Comparison of ENCODE assay signal across 12 cellular contexts in genomic region chr1:169694304-169694703, GRCh38. TPM values are rescaled to one million over a fixed set of nuclear protein-coding genes. Genes with fewer than 3 reads are reported as not detected.
A peak's percentile ranks its signal among the peaks of the same experiment; 100 is the strongest.
DNase-seq lines count a peak whose midpoint lies in the region; ATAC-seq and FAIRE-seq lines count a peak whose summit lies in the region.
"Had no signal": no experiment of that assay in that cellular context is flagged by ENCODE, and none has a peak within 500 bp of the region (broad histone marks: within the 10 kb centered on the region; RNA-seq: fewer than 3 reads in every experiment).

No MANE protein-coding gene starts in this region.

- H3K9me3 Mint-ChIP-seq in activated T-cell treated with anti-CD3 and anti-CD28 coated beads, Interleukin-2, amount 50 U/mL, for 24 hours = no peaks in the 10 kb centered on the region
- H3K9me3 Mint-ChIP-seq: HFFc6 had no signal

- peak overlapping the region; percentile 96 for H3K27ac Mint-ChIP-seq in activated T-cell treated with anti-CD3 and anti-CD28 coated beads, Interleukin-2, amount 50 U/mL, for 24 hours
- H3K27ac Mint-ChIP-seq: HFFc6 had no signal

- H3K4me1 ChIP-seq in small intestine (ENCODE audit: control insufficient read depth in 2 of 2, insufficient read depth in 1 of 2, low read depth in 1 of 2, low read length in 1 of 2) = no peaks in the 10 kb centered on the region

- no peaks in the 10 kb centered on the region for H3K9me3 ChIP-seq in small intestine (ENCODE audit: control insufficient read depth, low read depth)

- no peaks in the 10 kb centered on the region for H3K27me3 ChIP-seq in small intestine (ENCODE audit: control insufficient read depth in 2 of 2, insufficient read depth in 2 of 2, low read length in 2 of 2)

- H3K27me3 Mint-ChIP-seq in activated T-cell treated with anti-CD3 and anti-CD28 coated beads, Interleukin-2, amount 50 U/mL, for 24 hours = no peaks in the 10 kb centered on the region

- no peak overlapping the region for H3K4me3 ChIP-seq in small intestine (ENCODE audit: low read depth in 1 of 2, low read length in 2 of 2)

- 32 to 48% (median 33%) methylated on average over 3 of the region's 3 CpGs for WGBS in small intestine, 3 donors

- peak overlapping the region; percentile 22 for H3K4me3 Mint-ChIP-seq in activated T-cell treated with anti-CD3 and anti-CD28 coated beads, Interleukin-2, amount 50 U/mL, for 24 hours
- H3K4me3 Mint-ChIP-seq: HFFc6 had no signal

- no peak for FAIRE-seq in small intestine (lab: Jason Lieb, UNC)

- DNase-seq in activated T-cell treated with anti-CD3 and anti-CD28 coated beads, Interleukin-2, amount 50 U/mL, for 24 hours = no peak
- no peak for DNase-seq in activated T-cell treated with anti-CD3 and anti-CD28 coated beads, Interleukin-2, amount 50 U/mL, for 1 hour
- DNase-seq in T-helper 2 cell = peak in 3 of 5 experiments; percentile 29 to 96 (median 75)
- peak; percentile 5 for DNase-seq in small intestine
- DNase-seq in effector CD8-positive, alpha-beta T cell (lab: John Stamatoyannopoulos, UW) = no peak
- DNase-seq in putamen (ENCODE audit: low spot score) = no peak
- DNase-seq: HFFc6, NCI-H446 treated with DMSO at 0.1 percent for 48 hours had no signal

- no peak overlapping the region for H3K27ac ChIP-seq in small intestine (ENCODE audit: low read depth in 1 of 2, low read length in 1 of 2)

- ATAC-seq in HG02981 (IDR thresholded peaks at IDR 0.05; ENCODE audit: unreplicated experiment) (peak; percentile 35), HG03280 (IDR thresholded peaks at IDR 0.05; ENCODE audit: unreplicated experiment) (no peak)

- H3K4me1 Mint-ChIP-seq in activated T-cell treated with anti-CD3 and anti-CD28 coated beads, Interleukin-2, amount 50 U/mL, for 24 hours (ENCODE audit: low read depth) = peaks cover 97% of the 10 kb centered on the region

- H3K36me3 ChIP-seq in small intestine (ENCODE audit: control insufficient read depth in 2 of 2, insufficient read depth in 2 of 2, low read length in 2 of 2) = no peaks in the 10 kb centered on the region

- peaks cover 78% of the 10 kb centered on the region for H3K36me3 Mint-ChIP-seq in activated T-cell treated with anti-CD3 and anti-CD28 coated beads, Interleukin-2, amount 50 U/mL, for 24 hours (ENCODE audit: low read depth)

RNA-seq across cellular contexts. Expression of gene SELL, which starts 17.1 kb away (rescaled TPM):
- polyA plus RNA-seq in small intestine = 1 to 10 TPM; 1.1 to 1.6 (median 1.6) TPM

RNA-seq across cellular contexts. Expression of gene SELE, which starts 39.6 kb away (rescaled TPM):
- 1 to 10 TPM in 1 of 3 donors, under 1 TPM in 2; 0.22 to 3.1 (median 0.27) TPM for polyA plus RNA-seq in small intestine
- polyA plus RNA-seq: AG04450, fibroblast of lung had no signal

Comparison
In these comparisons a context has a peak if more than half of its experiments do, and no peak if none do; other contexts are left out.
1. DNase-seq: peak in T-helper 2 cell (3 of 5) and small intestine (single experiment); none in activated T-cell treated with anti-CD3 and anti-CD28 coated beads, Interleukin-2, amount 50 U/mL, for 24 hours (single experiment), activated T-cell treated with anti-CD3 and anti-CD28 coated beads, Interleukin-2, amount 50 U/mL, for 1 hour (single experiment), effector CD8-positive, alpha-beta T cell (single experiment) and putamen (single experiment).